Comparison of ENCODE assay signal across 14 cellular contexts in the genomic region with DNA sequence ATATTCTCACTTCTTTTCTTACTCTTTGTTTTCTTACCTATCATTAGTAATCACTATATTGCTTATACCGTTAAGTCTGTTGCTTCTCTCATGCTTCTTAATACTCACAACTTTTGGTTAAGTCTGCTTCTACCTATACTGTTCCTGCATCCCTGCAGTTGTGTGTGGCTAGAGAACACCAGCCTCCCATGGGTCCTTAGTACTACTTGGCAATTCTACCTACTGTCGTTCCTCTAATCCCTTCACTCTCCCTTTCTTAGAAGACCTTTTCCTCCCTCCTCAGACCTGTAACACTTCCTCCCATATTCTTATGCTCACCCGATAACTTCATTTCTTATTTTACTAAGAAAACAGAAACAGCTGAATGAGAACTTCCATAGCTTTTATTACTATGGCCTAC.
"Had no signal": no experiment of that assay in that cellular context is flagged by ENCODE, and none has a peak within 500 bp of the region (broad histone marks: within the 10 kb centered on the region; RNA-seq: fewer than 3 reads in every experiment).

No MANE protein-coding gene starts in this region.

- H2AFZ ChIP-seq: neural progenitor cell had no signal

- H3K27me3 ChIP-seq: left lung, neural progenitor cell, sigmoid colon, spleen, stomach had no signal

- ATAC-seq: esophagus mucosa, left lung had no signal

- H3K4me3 ChIP-seq: left lung, neural progenitor cell, sigmoid colon, spleen, stomach had no signal

- H3K27me3 Mint-ChIP-seq: activated CD4-positive, alpha-beta T cell treated with anti-CD3 and anti-CD28 coated beads, Interleukin-2, amount 10 ng/mL, durations not matched to agents 7 days and 5 days had no signal

- FAIRE-seq: bronchial epithelial cell, kidney, urothelium cell line had no signal

- DNase-seq: activated CD4-positive, alpha-beta T cell treated with anti-CD3 and anti-CD28 coated beads, Interleukin-2, amount 10 ng/mL, durations not matched to agents 7 days and 5 days; hippocampal formation; kidney; left lung; sigmoid colon; spleen; stomach; SW 1271 had no signal

- H3K27ac Mint-ChIP-seq: activated CD4-positive, alpha-beta T cell treated with anti-CD3 and anti-CD28 coated beads, Interleukin-2, amount 10 ng/mL, durations not matched to agents 7 days and 5 days; activated T-helper 1 cell treated with anti-CD3 and anti-CD28 coated beads, Interleukin-12 subunit alpha, Interleukin-12 subunit beta, Interleukin-2, Interleukin-4 antibody, amounts not matched to agents 30 ng/mL and 10 ng/mL and 1 ng/mL, durations not matched to agents 14 hours and 24 hours and 36 hours; neural progenitor cell; T-helper 2 cell treated with Interferon-gamma antibody and Interleukin-4, amounts not matched to agents 5 μg/mL and 100 μg/mL, for 36 hours had no signal

- H3K36me3 ChIP-seq: left lung, sigmoid colon, spleen, stomach had no signal

- H3K9me3 ChIP-seq: left lung, sigmoid colon, spleen, stomach had no signal

- H3K9me3 Mint-ChIP-seq: activated CD4-positive, alpha-beta T cell treated with anti-CD3 and anti-CD28 coated beads, Interleukin-2, amount 10 ng/mL, durations not matched to agents 7 days and 5 days; activated T-helper 1 cell treated with anti-CD3 and anti-CD28 coated beads, Interleukin-12 subunit alpha, Interleukin-12 subunit beta, Interleukin-2, Interleukin-4 antibody, amounts not matched to agents 30 ng/mL and 10 ng/mL and 1 ng/mL, durations not matched to agents 14 hours and 24 hours and 36 hours; T-helper 2 cell treated with Interferon-gamma antibody and Interleukin-4, amounts not matched to agents 5 μg/mL and 100 μg/mL, for 36 hours had no signal

- H3K4me3 Mint-ChIP-seq: activated CD4-positive, alpha-beta T cell treated with anti-CD3 and anti-CD28 coated beads, Interleukin-2, amount 10 ng/mL, durations not matched to agents 7 days and 5 days; activated T-helper 1 cell treated with anti-CD3 and anti-CD28 coated beads, Interleukin-12 subunit alpha, Interleukin-12 subunit beta, Interleukin-2, Interleukin-4 antibody, amounts not matched to agents 30 ng/mL and 10 ng/mL and 1 ng/mL, durations not matched to agents 14 hours and 24 hours and 36 hours; neural progenitor cell; T-helper 2 cell treated with Interferon-gamma antibody and Interleukin-4, amounts not matched to agents 5 μg/mL and 100 μg/mL, for 36 hours had no signal

- H3K4me1 Mint-ChIP-seq: neural progenitor cell had no signal

- H3K27ac ChIP-seq: left lung, neural progenitor cell, sigmoid colon, spleen, stomach had no signal

- H3K9ac ChIP-seq: neural progenitor cell had no signal

- H3K4me2 ChIP-seq: neural progenitor cell had no signal
